ENCODE assay signal across 16 cellular contexts in the genomic region with DNA sequence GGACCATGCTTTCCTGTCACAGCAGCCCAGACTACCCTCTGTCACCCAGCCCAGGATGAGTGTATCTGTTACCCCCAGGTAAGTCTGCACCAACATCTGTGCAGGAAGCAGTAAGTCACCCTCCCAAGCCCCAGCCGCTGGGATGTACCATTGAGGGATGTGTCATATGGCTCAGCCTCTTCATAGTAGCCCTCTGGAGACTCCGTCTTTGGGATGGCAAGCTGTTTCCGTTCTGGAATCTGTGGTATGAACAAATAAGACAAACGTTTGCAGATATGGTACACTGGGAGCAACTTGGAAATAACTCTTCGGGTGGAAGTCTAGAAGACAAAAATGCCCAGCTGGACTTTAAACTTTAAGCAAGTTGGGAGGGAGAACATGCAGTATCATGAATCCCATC.
DNase-seq lines count a peak whose midpoint lies in the region; ATAC-seq and TF ChIP-seq lines count a peak whose summit lies in the region.
"Had no signal": no experiment of that assay in that cellular context is flagged by ENCODE, and none has a peak within 500 bp of the region (broad histone marks: within the 10 kb centered on the region; RNA-seq: fewer than 3 reads in every experiment).

No MANE protein-coding gene starts in this region.

- no peaks in the 10 kb centered on the region for H3K27me3 ChIP-seq in right atrium auricular region

- H3K36me3 ChIP-seq in right atrium auricular region, result no peaks in the 10 kb centered on the region

- no peak overlapping the region for H3K4me3 Mint-ChIP-seq in nephron progenitor cell
- H3K4me3 Mint-ChIP-seq: CD14-positive monocyte had no signal

- no peaks in the 10 kb centered on the region for H3K9me3 ChIP-seq in right atrium auricular region

- H3K36me3 Mint-ChIP-seq in nephron progenitor cell (ENCODE audit: low read depth), result peaks cover 36% of the 10 kb centered on the region
- H3K36me3 Mint-ChIP-seq: CD14-positive monocyte had no signal

- ATAC-seq in left cardiac atrium, result no peak
- ATAC-seq in SK-N-SH treated with all-trans-retinoic acid at 6 μM for 48 hours, result no peak
- ATAC-seq: HepG2 had no signal

- peaks cover 71% of the 10 kb centered on the region for H3K4me1 Mint-ChIP-seq in nephron progenitor cell
- H3K4me1 Mint-ChIP-seq: CD14-positive monocyte had no signal

- TF ChIP-seq CTCF in right atrium auricular region (IDR thresholded peaks at IDR 0.05), result no peak
- TF ChIP-seq CTCF in choroid plexus epithelial cell (conservative IDR thresholded peaks at IDR 0.05; ENCODE audit: low read depth, low read length), result no peak
- no peak for TF ChIP-seq CTCF in nephron progenitor cell (IDR thresholded peaks at IDR 0.05)

- intact Hi-C loops in left cardiac atrium (cut with DNase I), result no loop called here

- H3K27me3 Mint-ChIP-seq in nephron progenitor cell (ENCODE audit: low read depth, poor library complexity), result peaks cover 3% of the 10 kb centered on the region

- peak; percentile 7 for DNase-seq in left cardiac atrium
- no peak for DNase-seq in right atrium auricular region (ENCODE audit: low spot score)
- peak; percentile 20 for DNase-seq in choroid plexus epithelial cell (ENCODE audit: low read depth)
- no peak for DNase-seq in nephron progenitor cell
- no peak for DNase-seq in NCI-H1105 (lab: John Stamatoyannopoulos, UW)
- DNase-seq in NCI-H1092 (lab: John Stamatoyannopoulos, UW), result no peak
- DNase-seq in activated effector memory CD4-positive, alpha-beta T cell treated with Interleukin-2 at 50 U/mL for 16 hours, result no peak
- DNase-seq: DMS153, NCI-H1048, NCI-H1694, NCI-H748 treated with DMSO at 0.1 percent for 48 hours, OCI-M1 had no signal

- peaks cover 0 to 21% of the 10 kb centered on the region in 2 donors for H3K4me1 ChIP-seq in right atrium auricular region

- no peak overlapping the region for H3K27ac ChIP-seq in right atrium auricular region
- H3K27ac ChIP-seq: KMS-11 had no signal

- H3K9me3 Mint-ChIP-seq in nephron progenitor cell, result no peaks in the 10 kb centered on the region

- peak overlapping the region; percentile 19 for H3K27ac Mint-ChIP-seq in nephron progenitor cell

- H3K4me3 ChIP-seq in right atrium auricular region (no peak overlapping the region), choroid plexus epithelial cell (ENCODE audit: low read depth, low read length) (no peak overlapping the region)

TF ChIP-seq in SK-N-SH treated with all-trans-retinoic acid at 6 μM for 48 hours, 23 proteins besides CTCF, POLR2A, EP300 and RAD21:
- no peak for TF ChIP-seq ZNF70 (CRISPR knock-in tag; IDR thresholded peaks at IDR 0.05)

Comparison
In these comparisons a context has a peak if more than half of its experiments do, and no peak if none do; other contexts are left out.
1. DNase-seq: peak in left cardiac atrium (single experiment) and choroid plexus epithelial cell (single experiment); none in right atrium auricular region (single experiment), nephron progenitor cell (single experiment), NCI-H1105 (single experiment), NCI-H1092 (single experiment) and activated effector memory CD4-positive, alpha-beta T cell treated with Interleukin-2 at 50 U/mL for 16 hours (single experiment).